Comparison of ENCODE assay signal across 23 cellular contexts in the genomic region with DNA sequence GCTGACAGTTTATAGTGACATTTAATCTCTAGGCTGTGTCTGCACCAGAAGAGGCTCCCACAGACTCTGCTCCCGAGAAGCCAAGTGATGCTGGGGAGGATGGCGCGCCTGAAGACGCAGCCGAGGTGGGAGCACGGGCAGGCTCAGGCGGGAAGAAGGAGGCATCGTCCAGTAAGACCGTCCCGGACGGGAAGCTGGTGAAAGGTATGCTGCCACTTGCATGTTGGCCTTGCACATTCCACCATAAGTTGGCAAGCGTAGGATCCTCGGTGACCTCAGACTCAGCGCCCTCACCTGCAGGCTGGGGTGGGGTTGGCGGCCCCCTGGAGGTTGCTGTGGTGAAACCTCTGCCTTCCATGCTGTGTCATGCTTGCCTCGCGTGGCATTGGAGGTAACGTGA. TPM values are rescaled to one million over a fixed set of nuclear protein-coding genes. Genes with fewer than 3 reads are reported as not detected.
DNase-seq lines count a peak whose midpoint lies in the region; ATAC-seq and TF ChIP-seq lines count a peak whose summit lies in the region.
"Had no signal": no experiment of that assay in that cellular context is flagged by ENCODE, and none has a peak within 500 bp of the region (broad histone marks: within the 10 kb centered on the region; RNA-seq: fewer than 3 reads in every experiment).

No MANE protein-coding gene starts in this region.

- TF ChIP-seq POLR2A in heart left ventricle (IDR thresholded peaks at IDR 0.05): no peak

- no peaks in the 10 kb centered on the region for H3K4me1 ChIP-seq in endodermal cell (ENCODE audit: control insufficient read depth, insufficient read depth, low read length)
- peaks cover 0 to 9% (median 0%) of the 10 kb centered on the region in 12 donors for H3K4me1 ChIP-seq in heart left ventricle
- H3K4me1 ChIP-seq: A549; BLaER1 treated with 17β-estradiol and CSF1 and Interleukin-3, amounts not matched to agents 10 nM and 100 nM had no signal

- H3K27ac ChIP-seq in angular gyrus (ENCODE audit: low read depth, low read length) (peak overlapping the region; percentile 27), endodermal cell (ENCODE audit: low read depth, low read length) (no peak overlapping the region), heart left ventricle (no peak overlapping the region)
- H3K27ac ChIP-seq: A549; BLaER1 treated with 17β-estradiol and CSF1 and Interleukin-3, amounts not matched to agents 10 nM and 100 nM had no signal

- peaks cover 87% of the 10 kb centered on the region for H3K36me3 Mint-ChIP-seq in endodermal cell (ENCODE audit: low read depth)

- H3K4me1 Mint-ChIP-seq in endodermal cell: no peaks in the 10 kb centered on the region
- H3K4me1 Mint-ChIP-seq: CD14-positive monocyte had no signal

- peak; percentile 29 for DNase-seq in cardiac septum (ENCODE audit: low spot score)
- DNase-seq in Right ventricle myocardium superior: no peak
- DNase-seq in endodermal cell: peak; percentile 35
- DNase-seq in posterior vena cava (ENCODE audit: low spot score): peak; percentile 40
- no peak for DNase-seq in EL
- DNase-seq in heart left ventricle: no peak
- DNase-seq in RKO (ENCODE audit: low spot score): no peak
- DNase-seq: 8988T; ACHN; AML-193; BE2C; CD4-positive, alpha-beta T cell; CD8-positive, alpha-beta memory T cell; DMS 273 treated with DMSO at 0.1 percent for 48 hours; DMS79; GF-D8; H9 had no signal

- TF ChIP-seq CTCF in endodermal cell (conservative IDR thresholded peaks at IDR 0.05): no peak
- TF ChIP-seq CTCF in heart left ventricle (IDR thresholded peaks at IDR 0.05): no peak

- H3K27me3 Mint-ChIP-seq in endodermal cell (ENCODE audit: insufficient read depth): no peaks in the 10 kb centered on the region
- H3K27me3 Mint-ChIP-seq: CD4-positive, alpha-beta T cell; CD8-positive, alpha-beta memory T cell had no signal

- intact Hi-C loops in cardiac septum (cut with DNase I): no loop called here
- intact Hi-C loops in Right ventricle myocardium superior (cut with DNase I): no loop called here
- intact Hi-C loops in posterior vena cava (cut with DNase I): loop anchor here in 1 of 2 donors (2.0 kb wide), 1 partner anchor 26 kb away; no protein-coding TSS in a partner anchor
- intact Hi-C loops in heart left ventricle (cut with DNase I): no loop called here

- H3K27ac Mint-ChIP-seq in endodermal cell: no peak overlapping the region
- H3K27ac Mint-ChIP-seq: CD14-positive monocyte; CD4-positive, alpha-beta T cell; GM23338; H9 had no signal

- H3K27me3 ChIP-seq in endodermal cell (ENCODE audit: control insufficient read depth, insufficient read depth, low read length, poor library complexity, severe bottlenecking) (no peaks in the 10 kb centered on the region), heart left ventricle (no peaks in the 10 kb centered on the region)
- H3K27me3 ChIP-seq: BE2C; BLaER1 treated with 17β-estradiol and CSF1 and Interleukin-3, amounts not matched to agents 10 nM and 100 nM had no signal

- H3K4me3 Mint-ChIP-seq in endodermal cell: no peak overlapping the region
- H3K4me3 Mint-ChIP-seq: CD4-positive, alpha-beta T cell; CD8-positive, alpha-beta memory T cell; GM23338; H9 had no signal

- 99% methylated on average over 13 to 18 of the region's 18 CpGs for WGBS in endodermal cell (ENCODE audit: insufficient coverage in 1 of 2, insufficient read length in 1 of 2), 2 experiments
- 94 to 96% (median 95%) methylated on average over 18 of the region's 18 CpGs for WGBS in heart left ventricle, 4 donors

- H3K9me3 ChIP-seq in endodermal cell (ENCODE audit: control insufficient read depth, low read length): peaks cover 13% of the 10 kb centered on the region
- H3K9me3 ChIP-seq in heart left ventricle: no peaks in the 10 kb centered on the region
- H3K9me3 ChIP-seq: A549; BE2C; BLaER1 treated with 17β-estradiol and CSF1 and Interleukin-3, amounts not matched to agents 10 nM and 100 nM had no signal

- H3K4me3 ChIP-seq in endodermal cell (ENCODE audit: low read length) (no peak overlapping the region), heart left ventricle (no peak overlapping the region)
- H3K4me3 ChIP-seq: A549; BLaER1 treated with 17β-estradiol and CSF1 and Interleukin-3, amounts not matched to agents 10 nM and 100 nM; GM23338 had no signal

- ATAC-seq in Right ventricle myocardium superior (ENCODE audit: poor library complexity) (no peak), heart left ventricle (no peak)
- ATAC-seq: GM23338, HCT116 had no signal

- no peak overlapping the region for H3K9ac ChIP-seq in endodermal cell (ENCODE audit: extremely low read depth, low read length, poor library complexity, severe bottlenecking)
- H3K9ac ChIP-seq: BLaER1 treated with 17β-estradiol and CSF1 and Interleukin-3, amounts not matched to agents 10 nM and 100 nM had no signal

- peaks cover 95% of the 10 kb centered on the region for H3K36me3 ChIP-seq in endodermal cell (ENCODE audit: control insufficient read depth, insufficient read depth, low read length)
- H3K36me3 ChIP-seq in heart left ventricle: peaks cover 0 to 99% (median 88%) of the 10 kb centered on the region in 9 donors

- H3K9me3 Mint-ChIP-seq in endodermal cell: peaks cover 3% of the 10 kb centered on the region
- H3K9me3 Mint-ChIP-seq: CD4-positive, alpha-beta T cell; CD8-positive, alpha-beta memory T cell; GM23338; H9 had no signal

RNA-seq across cellular contexts. Expression of a gene that starts 45.6 kb away (rescaled TPM):
- total RNA-seq in cardiac septum (20.9 TPM), Right ventricle myocardium superior (19.4 TPM), endodermal cell (10 to 100 TPM; 50.0 to 52.3 TPM), posterior vena cava (10 to 100 TPM; 27.3 to 29.2 TPM), heart left ventricle (10 to 100 TPM; 10.4 to 25.1 (median 18.6) TPM)
- 50.9 TPM for polyA plus RNA-seq in endodermal cell (2013, experiment 1 of 2)
- 45.1 TPM for polyA plus RNA-seq in endodermal cell (2013, experiment 2 of 2)
- polyA plus RNA-seq in heart left ventricle: 10 to 100 TPM; 17.3 to 20.7 TPM

Comparison
In these comparisons a context has a peak if more than half of its experiments do, and no peak if none do; other contexts are left out.
1. DNase-seq: peak in cardiac septum (single experiment), endodermal cell (single experiment) and posterior vena cava (single experiment); none in Right ventricle myocardium superior (single experiment), EL (single experiment), heart left ventricle (0 of 5) and RKO (single experiment).